ENCODE assay signal across 12 cellular contexts in the genomic region with DNA sequence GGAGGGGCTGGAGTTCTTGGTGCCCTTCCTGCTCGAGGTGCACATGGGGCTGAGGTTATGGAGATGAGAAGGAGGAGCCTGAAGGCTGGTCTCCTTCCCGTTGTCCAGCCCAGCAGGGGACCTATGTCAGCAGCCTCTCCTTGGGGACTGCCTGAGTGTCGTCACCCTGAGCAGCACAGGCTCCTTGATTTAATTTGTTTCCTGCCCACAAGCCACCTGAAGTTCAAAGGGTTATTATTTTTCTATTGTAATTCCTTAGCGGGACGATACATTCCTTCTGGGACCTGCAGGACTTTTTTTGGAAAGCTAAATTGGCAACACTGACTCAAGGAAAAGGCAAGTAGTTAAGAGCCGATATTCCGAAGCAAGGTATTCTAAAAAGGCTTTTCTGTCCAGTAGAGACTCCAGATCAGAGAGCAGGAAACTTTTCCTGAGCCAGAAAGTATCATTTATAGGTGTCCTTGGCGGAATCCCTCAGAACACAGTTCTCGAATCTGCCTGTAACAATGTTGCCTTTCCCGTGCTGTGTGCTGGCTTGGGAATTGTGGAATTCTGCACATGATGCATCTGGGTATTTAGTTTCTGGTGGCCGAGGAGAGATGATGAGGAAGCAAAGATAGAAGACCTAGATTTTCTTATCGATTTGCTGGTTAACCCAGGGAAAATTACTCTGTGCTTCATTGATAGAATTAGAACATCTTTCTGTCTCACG. TPM values are rescaled to one million over a fixed set of nuclear protein-coding genes. Genes with fewer than 3 reads are reported as not detected.
A peak's percentile ranks its signal among the peaks of the same experiment; 100 is the strongest.
DNase-seq lines count a peak whose midpoint lies in the region; ATAC-seq and TF ChIP-seq lines count a peak whose summit lies in the region.
"Had no signal": no experiment of that assay in that cellular context is flagged by ENCODE, and none has a peak within 500 bp of the region (broad histone marks: within the 10 kb centered on the region; RNA-seq: fewer than 3 reads in every experiment).

No MANE protein-coding gene starts in this region.

- H3K9me3 ChIP-seq in RWPE2 (ENCODE audit: severe bottlenecking) (no peaks in the 10 kb centered on the region), psoas muscle (no peaks in the 10 kb centered on the region)

- ATAC-seq in RWPE2 (ENCODE audit: low read depth), result no peak
- peak; percentile 64 to 78 (median 74) for ATAC-seq in psoas muscle
- ATAC-seq: activated naive CD4-positive, alpha-beta T cell treated with anti-CD3 and anti-CD28 coated beads, Interleukin-2, amount 50 U/mL, for 72 hours had no signal

- 16 to 44% (median 21%) methylated on average over 13 of the region's 13 CpGs for WGBS in psoas muscle, 3 donors

- H3K27me3 ChIP-seq in RWPE2 (ENCODE audit: insufficient read depth, poor library complexity, severe bottlenecking) (no peaks in the 10 kb centered on the region), psoas muscle (ENCODE audit: insufficient read depth in 3 of 3, low read length in 2 of 3) (no peaks in the 10 kb centered on the region)

- intact Hi-C loops in cardiac septum (cut with DNase I) (no loop called here), psoas muscle (cut with DNase I) (no loop called here)

- H3K4me3 ChIP-seq in RWPE2 (ENCODE audit: severe bottlenecking) (no peak overlapping the region), psoas muscle (peak overlapping the region; percentile 48)

- H3K27ac ChIP-seq in RWPE2 (ENCODE audit: poor library complexity, severe bottlenecking), result peak overlapping the region; percentile 69
- peak overlapping the region; percentile 14 for H3K27ac ChIP-seq in psoas muscle
- H3K27ac ChIP-seq: KMS-11 had no signal

- no peaks in the 10 kb centered on the region for H3K36me3 ChIP-seq in RWPE2 (ENCODE audit: low read depth)
- no peaks in the 10 kb centered on the region for H3K36me3 ChIP-seq in psoas muscle (ENCODE audit: insufficient read depth in 1 of 2, low read depth in 1 of 2)

- DNase-seq in Daoy (ENCODE audit: low read depth) (peak; percentile 63), RWPE2 (ENCODE audit: low spot score) (no peak), cardiac septum (ENCODE audit: low spot score) (peak; percentile 80), psoas muscle (peak in 1 of 2 donors; percentile 64), T-helper 9 cell (no peak), foreskin melanocyte (no peak), NCI-H748 (lab: John Stamatoyannopoulos, UW; ENCODE audit: unreplicated experiment) (no peak)
- no peak for DNase-seq in activated CD4-positive, alpha-beta T cell treated with anti-CD3 and anti-CD28 coated beads for 4 hours
- DNase-seq: NCI-H2081; stimulated activated CD8-positive, alpha-beta memory T cell treated with anti-CD3 and anti-CD28 coated beads, Interleukin-4, amount 100 ng/mL, for 48 hours had no signal

- TF ChIP-seq CTCF in RWPE2 (IDR thresholded peaks at IDR 0.05; ENCODE audit: poor library complexity, severe bottlenecking), result no peak
- no peak for TF ChIP-seq CTCF in psoas muscle (IDR thresholded peaks at IDR 0.05)

- H3K4me1 ChIP-seq in RWPE2 (ENCODE audit: insufficient read depth, poor library complexity, severe bottlenecking) (peaks cover 55% of the 10 kb centered on the region), psoas muscle (peaks cover 39% of the 10 kb centered on the region)

RNA-seq across cellular contexts. Expression of gene ARHGAP26, which starts 55.4 kb away (rescaled TPM):
- 5.8 and 7.7 TPM in 2 replicates for total RNA-seq in Daoy (2014; rRNA removed; shearing (Covaris generic))
- total RNA-seq in cardiac septum (32.0 TPM), psoas muscle (10 to 100 TPM; 12.0 to 28.7 (median 13.1) TPM)
- polyA plus RNA-seq in psoas muscle, result 1 to 10 TPM; 2.5 to 6.8 (median 4.3) TPM

Comparison
In these comparisons a context has a peak if more than half of its experiments do, and no peak if none do; other contexts are left out.
1. DNase-seq: peak in Daoy (single experiment) and cardiac septum (single experiment); none in RWPE2 (single experiment), T-helper 9 cell (single experiment), foreskin melanocyte (single experiment), NCI-H748 (single experiment) and activated CD4-positive, alpha-beta T cell treated with anti-CD3 and anti-CD28 coated beads for 4 hours (0 of 2).